Comparison of ENCODE assay signal across 25 cellular contexts in the genomic region with DNA sequence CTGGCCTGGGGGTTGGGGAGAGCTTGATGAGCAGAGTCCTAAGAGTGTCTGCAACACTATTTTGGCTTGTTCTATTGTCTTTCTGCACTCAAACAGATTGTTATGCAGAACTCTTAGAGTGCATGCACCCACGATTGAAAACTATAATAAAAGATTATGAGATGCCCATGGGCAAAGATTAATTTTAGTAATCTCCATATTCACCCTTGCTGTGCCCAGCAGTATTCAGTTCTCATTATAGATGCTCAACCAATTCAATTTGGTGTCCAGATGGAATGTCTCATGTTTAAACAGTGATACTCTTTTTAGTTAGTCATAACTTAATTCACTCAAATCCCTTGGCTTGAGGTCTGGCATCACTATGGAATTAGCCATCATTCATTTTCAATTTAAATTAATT.
"Had no signal": no experiment of that assay in that cellular context is flagged by ENCODE, and none has a peak within 500 bp of the region (broad histone marks: within the 10 kb centered on the region; RNA-seq: fewer than 3 reads in every experiment).

No MANE protein-coding gene starts in this region.

- H3K27me3 ChIP-seq: stomach, suprapubic skin, testis, thyroid gland, tibial artery, tibial nerve, transverse colon, upper lobe of left lung, upper lobe of right lung, uterus, vagina had no signal

- H3K4me1 ChIP-seq: stomach, suprapubic skin, testis, thyroid gland, tibial artery, tibial nerve, transverse colon, upper lobe of left lung, upper lobe of right lung, uterus, vagina had no signal

- H3K4me3 ChIP-seq: stomach, suprapubic skin, testis, thoracic aorta, thyroid gland, tibial artery, tibial nerve, transverse colon, upper lobe of left lung, upper lobe of right lung, uterus, vagina had no signal

- DNase-seq: stimulated activated CD4-positive, alpha-beta T cell treated with anti-CD3 and anti-CD28 coated beads, Interleukin-2, amount 100 ng/mL, for 48 hours; stimulated activated CD4-positive, alpha-beta T cell treated with anti-CD3 and anti-CD28 coated beads, Interleukin-4, amount 100 ng/mL, for 1 hour; stimulated activated CD4-positive, alpha-beta T cell treated with anti-CD3 and anti-CD28 coated beads, Interleukin-4, amount 100 ng/mL, for 24 hours; stimulated activated CD4-positive, alpha-beta T cell treated with anti-CD3 and anti-CD28 coated beads, Interleukin-4, amount 100 ng/mL, for 4 hours; stimulated activated CD8-positive, alpha-beta memory T cell treated with anti-CD3 and anti-CD28 coated beads, Interleukin-4, amount 100 ng/mL, for 48 hours; stimulated activated naive B cell treated with anti-CD40 and anti-IgM and Interleukin-4, amounts not matched to agents 10 μg/mL and 1 μg/mL and 100 μg/mL, for 72 hours; stimulated activated naive CD4-positive, alpha-beta T cell; stimulated activated naive CD4-positive, alpha-beta T cell treated with Interleukin-2 at 50 U/mL for 16 hours; stimulated activated naive CD8-positive, alpha-beta T cell treated with anti-CD3 and anti-CD28 coated beads, Interleukin-15, amount 100 ng/mL, for 72 hours; stimulated activated naive CD8-positive, alpha-beta T cell treated with anti-CD3 and anti-CD28 coated beads, Interleukin-15, Interleukin-2, amounts not matched to agents 100 U/mL and 50 U/mL, for 24 hours; stomach; substantia nigra; testis; thyroid gland; tibial artery; transverse colon; trophoblast cell; upper lobe of left lung; upper lobe of right lung; uterus had no signal

- FAIRE-seq: urothelium cell line had no signal

- H3K27ac ChIP-seq: stomach, suprapubic skin, testis, thoracic aorta, thyroid gland, tibial artery, tibial nerve, transverse colon, upper lobe of left lung, upper lobe of right lung, uterus, vagina had no signal

- H3K36me3 ChIP-seq: stomach, suprapubic skin, thoracic aorta, thyroid gland, tibial artery, tibial nerve, transverse colon, upper lobe of left lung, upper lobe of right lung, uterus, vagina had no signal

- H3K9me3 ChIP-seq: stomach, suprapubic skin, testis, thoracic aorta, thyroid gland, tibial artery, tibial nerve, transverse colon, upper lobe of left lung, upper lobe of right lung, uterus, vagina had no signal
